Comparison of ENCODE assay signal across 30 cellular contexts in genomic region chr21:36856643-36857042, GRCh38.
"Had no signal": no experiment of that assay in that cellular context is flagged by ENCODE, and none has a peak within 500 bp of the region (broad histone marks: within the 10 kb centered on the region; RNA-seq: fewer than 3 reads in every experiment).

No MANE protein-coding gene starts in this region.

- H3K9me3 ChIP-seq: left lung, lower lobe of right lung, pancreas, prostate gland, tibial nerve, uterus had no signal

- H3K4me3 ChIP-seq: left lung, lower lobe of right lung, pancreas, prostate gland, skin epidermis, tibial nerve, uterus had no signal

- ATAC-seq: left colon; left lung; lower lobe of right lung; naive thymus-derived CD8-positive, alpha-beta T cell; pancreas; right cardiac atrium; sciatic nerve; stimulated activated naive B cell treated with anti-CD40 and anti-IgM and Interleukin-4, amounts not matched to agents 10 μg/mL and 1 μg/mL and 100 μg/mL, for 72 hours had no signal

- H3K4me1 ChIP-seq: prostate gland, tibial nerve, uterus had no signal

- H3K4me3 Mint-ChIP-seq: immature natural killer cell; naive thymus-derived CD8-positive, alpha-beta T cell; nephron; neural crest cell; stimulated activated naive B cell treated with anti-CD40 and anti-IgM and Interleukin-4, amounts not matched to agents 10 μg/mL and 1 μg/mL and 100 μg/mL, for 72 hours; stimulated activated naive CD8-positive, alpha-beta T cell treated with anti-CD3 and anti-CD28 coated beads, Interleukin-15, Interleukin-2, amounts not matched to agents 100 ng/mL and 50 ng/mL, for 24 hours; type B pancreatic cell had no signal

- H3K9me3 Mint-ChIP-seq: immature natural killer cell; naive thymus-derived CD8-positive, alpha-beta T cell; nephron; neural crest cell; stimulated activated naive CD8-positive, alpha-beta T cell treated with anti-CD3 and anti-CD28 coated beads, Interleukin-15, Interleukin-2, amounts not matched to agents 100 ng/mL and 50 ng/mL, for 24 hours; type B pancreatic cell had no signal

- DNase-seq: hypothalamus; immature natural killer cell; kidney; left colon; left lung; lower lobe of right lung; mammary epithelial cell; mesenchymal stem cell; naive thymus-derived CD8-positive, alpha-beta T cell; nucleus accumbens; pancreas; posterior cingulate gyrus; retina; right cardiac atrium; stimulated activated CD4-positive, alpha-beta T cell treated with anti-CD3 and anti-CD28 coated beads, Interleukin-12 subunit alpha, Interleukin-12 subunit beta, amount 100 ng/mL, for 4 hours; stimulated activated CD4-positive, alpha-beta T cell treated with anti-CD3 and anti-CD28 coated beads, Interleukin-15, amount 100 ng/mL, for 24 hours; stimulated activated CD4-positive, alpha-beta T cell treated with anti-CD3 and anti-CD28 coated beads, Interleukin-2, amount 100 ng/mL, for 24 hours; stimulated activated CD4-positive, alpha-beta T cell treated with anti-CD3 and anti-CD28 coated beads, Interleukin-4, amount 100 ng/mL, for 1 hour; stimulated activated naive B cell treated with anti-CD40 and anti-IgM and Interleukin-4, amounts not matched to agents 10 μg/mL and 1 μg/mL and 100 μg/mL, for 72 hours; substantia nigra; uterus had no signal

- H3K36me3 ChIP-seq: left lung, lower lobe of right lung, pancreas, prostate gland, tibial nerve, uterus had no signal

- H3K4me1 Mint-ChIP-seq: nephron had no signal

- H3K27ac Mint-ChIP-seq: naive thymus-derived CD8-positive, alpha-beta T cell; nephron; stimulated activated naive B cell treated with anti-CD40 and anti-IgM and Interleukin-4, amounts not matched to agents 10 μg/mL and 1 μg/mL and 100 μg/mL, for 72 hours; stimulated activated naive CD8-positive, alpha-beta T cell treated with anti-CD3 and anti-CD28 coated beads, Interleukin-15, Interleukin-2, amounts not matched to agents 100 ng/mL and 50 ng/mL, for 24 hours; type B pancreatic cell had no signal

- H3K36me3 Mint-ChIP-seq: immature natural killer cell had no signal

- FAIRE-seq: islet of Langerhans, kidney, pancreas had no signal

- H3K27me3 Mint-ChIP-seq: naive thymus-derived CD8-positive, alpha-beta T cell; stimulated activated naive B cell treated with anti-CD40 and anti-IgM and Interleukin-4, amounts not matched to agents 10 μg/mL and 1 μg/mL and 100 μg/mL, for 72 hours; stimulated activated naive CD8-positive, alpha-beta T cell treated with anti-CD3 and anti-CD28 coated beads, Interleukin-15, Interleukin-2, amounts not matched to agents 100 ng/mL and 50 ng/mL, for 24 hours had no signal

- H3K27me3 ChIP-seq: left lung, pancreas, tibial nerve, uterus had no signal

- H3K27ac ChIP-seq: left lung, lower lobe of right lung, pancreas, prostate gland, skin epidermis, tibial nerve, uterus had no signal
